In the genomic region with DNA sequence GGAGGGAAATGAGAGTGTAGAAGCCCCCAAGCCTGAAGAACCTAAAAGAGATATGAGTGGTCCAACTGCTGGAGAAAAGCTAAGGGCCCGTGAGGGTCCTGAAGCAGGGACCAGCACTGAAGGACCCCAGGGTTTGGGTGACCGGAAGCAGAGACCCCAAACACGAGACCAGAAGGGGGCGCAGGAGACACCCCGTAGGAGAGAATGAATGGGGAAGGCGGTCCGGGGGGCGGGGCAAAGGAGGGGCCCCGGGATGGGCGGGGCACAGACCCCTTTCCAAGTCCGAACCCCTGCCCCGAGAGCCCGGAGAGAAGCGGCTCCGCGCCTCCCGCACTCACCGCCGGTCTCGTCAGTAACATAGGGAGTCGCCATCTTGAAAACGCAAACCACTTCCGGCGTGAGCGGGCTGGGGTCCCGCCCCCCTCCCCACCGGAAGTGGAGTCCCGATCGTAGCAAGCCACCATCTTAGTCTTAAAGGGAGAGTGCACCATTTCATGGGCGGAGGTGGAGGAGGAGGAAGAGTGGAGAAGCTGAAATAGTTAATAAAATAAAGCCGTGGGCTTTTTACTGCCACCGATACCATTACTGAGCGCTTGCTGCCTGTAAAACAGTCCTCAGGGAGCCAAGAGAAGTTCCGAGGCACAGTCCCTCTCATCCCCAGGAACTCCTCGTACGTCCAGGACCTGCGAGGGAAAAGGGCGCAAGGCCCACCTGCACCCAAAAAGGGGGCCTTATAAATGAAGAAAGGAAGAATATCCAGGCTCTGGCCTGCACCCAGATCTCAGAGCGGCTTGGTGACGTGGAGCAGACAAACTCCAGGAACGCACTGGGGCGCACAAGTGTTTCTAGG, we compare ENCODE assay signal across 1 cellular context.
A peak's percentile ranks its signal among the peaks of the same experiment; 100 is the strongest.
TF ChIP-seq lines count a peak whose summit lies in the region.

No MANE protein-coding gene starts in this region.

TF ChIP-seq in HepG2, 621 proteins besides CTCF, POLR2A, EP300 and RAD21 (continued from another document):
- TF ChIP-seq, protein P1, sequence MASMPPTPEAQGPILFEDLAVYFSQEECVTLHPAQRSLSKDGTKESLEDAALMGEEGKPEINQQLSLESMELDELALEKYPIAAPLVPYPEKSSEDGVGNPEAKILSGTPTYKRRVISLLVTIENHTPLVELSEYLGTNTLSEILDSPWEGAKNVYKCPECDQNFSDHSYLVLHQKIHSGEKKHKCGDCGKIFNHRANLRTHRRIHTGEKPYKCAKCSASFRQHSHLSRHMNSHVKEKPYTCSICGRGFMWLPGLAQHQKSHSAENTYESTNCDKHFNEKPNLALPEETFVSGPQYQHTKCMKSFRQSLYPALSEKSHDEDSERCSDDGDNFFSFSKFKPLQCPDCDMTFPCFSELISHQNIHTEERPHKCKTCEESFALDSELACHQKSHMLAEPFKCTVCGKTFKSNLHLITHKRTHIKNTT (CRISPR knock-in tag; IDR thresholded peaks at IDR 0.05) = no peak
- TF ChIP-seq ELF1 (CRISPR knock-in tag; IDR thresholded peaks at IDR 0.05) (peak; percentile 78), ZFP90 (CRISPR knock-in tag; IDR thresholded peaks at IDR 0.05; ENCODE audit: borderline replicate concordance) (peak; percentile 23; the same call in 1 of the 2 replicates), EHMT2 (IDR thresholded peaks at IDR 0.05; ENCODE audit: borderline replicate concordance, low read depth, low read length) (no peak), TCF7 (IDR thresholded peaks at IDR 0.05; ENCODE audit: low read depth) (no peak), ZNF572 (CRISPR knock-in tag; IDR thresholded peaks at IDR 0.05) (0 out of 2 replicates have a peak, but pooled peaks have one; percentile 19), NR2C2 (CRISPR knock-in tag; IDR thresholded peaks at IDR 0.05; ENCODE audit: borderline replicate concordance) (peak; percentile 66; the same call in 1 of the 2 replicates), RXRA (CRISPR knock-in tag; IDR thresholded peaks at IDR 0.05) (no peak), KAT8 (CRISPR knock-in tag; IDR thresholded peaks at IDR 0.05) (peak; percentile 89), NFE2L1 (CRISPR knock-in tag; IDR thresholded peaks at IDR 0.05; ENCODE audit: borderline replicate concordance) (no peak), ATRX (CRISPR knock-in tag; IDR thresholded peaks at IDR 0.05; ENCODE audit: borderline replicate concordance) (no peak), NONO (IDR thresholded peaks at IDR 0.05) (no peak), NONO (CRISPR knock-in tag; conservative IDR thresholded peaks at IDR 0.05) (0 out of 2 replicates have a peak, but pooled peaks have one; percentile 60), ZSCAN31 (CRISPR knock-in tag; IDR thresholded peaks at IDR 0.05; ENCODE audit: low read depth) (no peak), SRF (IDR thresholded peaks at IDR 0.05; ENCODE audit: low read depth, low read length) (no peak), KDM5B (CRISPR knock-in tag; IDR thresholded peaks at IDR 0.05; ENCODE audit: borderline replicate concordance) (peak; percentile 50), ELF3 (CRISPR knock-in tag; IDR thresholded peaks at IDR 0.05) (peak; percentile 44; the same call in 1 of the 2 replicates)
